10 cellular contexts compared by ENCODE assay signal in genomic region chr1:209755926-209756607, GRCh38. TPM values are rescaled to one million over a fixed set of nuclear protein-coding genes. Genes with fewer than 3 reads are reported as not detected.
A peak's percentile ranks its signal among the peaks of the same experiment; 100 is the strongest.
DNase-seq lines count a peak whose midpoint lies in the region; ATAC-seq and TF ChIP-seq lines count a peak whose summit lies in the region.
"Had no signal": no experiment of that assay in that cellular context is flagged by ENCODE, and none has a peak within 500 bp of the region (broad histone marks: within the 10 kb centered on the region; RNA-seq: fewer than 3 reads in every experiment).

A gene with protein sequence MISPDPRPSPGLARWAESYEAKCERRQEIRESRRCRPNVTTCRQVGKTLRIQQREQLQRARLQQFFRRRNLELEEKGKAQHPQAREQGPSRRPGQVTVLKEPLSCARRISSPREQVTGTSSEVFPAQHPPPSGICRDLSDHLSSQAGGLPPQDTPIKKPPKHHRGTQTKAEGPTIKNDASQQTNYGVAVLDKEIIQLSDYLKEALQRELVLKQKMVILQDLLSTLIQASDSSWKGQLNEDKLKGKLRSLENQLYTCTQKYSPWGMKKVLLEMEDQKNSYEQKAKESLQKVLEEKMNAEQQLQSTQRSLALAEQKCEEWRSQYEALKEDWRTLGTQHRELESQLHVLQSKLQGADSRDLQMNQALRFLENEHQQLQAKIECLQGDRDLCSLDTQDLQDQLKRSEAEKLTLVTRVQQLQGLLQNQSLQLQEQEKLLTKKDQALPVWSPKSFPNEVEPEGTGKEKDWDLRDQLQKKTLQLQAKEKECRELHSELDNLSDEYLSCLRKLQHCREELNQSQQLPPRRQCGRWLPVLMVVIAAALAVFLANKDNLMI (plus strand): TSS chr1:209756053. CDS start chr1:209760040, 3,987 bp downstream.

- intact Hi-C loops in transverse colon (cut with DNase I; ENCODE audit: low total_unique reads), result no loop called here

- DNase-seq in GM12864 (ENCODE audit: low read depth) (peak; percentile 93), NB4 (ENCODE audit: low read depth) (peak; percentile 95), activated T-cell treated with anti-CD3 and anti-CD28 coated beads for 48 hours (ENCODE audit: low read depth) (peak; percentile 67), medulla oblongata (ENCODE audit: extremely low spot score) (peak; percentile 77), transverse colon (peak; percentile 71), GOT3 (lab: John Stamatoyannopoulos, UW) (no peak), brain microvascular endothelial cell (no peak)

- in situ Hi-C loops in transverse colon (cut with MboI; ENCODE audit: low pct_ligation_motif_present in 1 of 4, low pct_unique_long_range_greater_than_20kb in 1 of 4, low sequenced_read_pairs in 3 of 4), result no loop called here
- in situ Hi-C loops in brain microvascular endothelial cell (cut with HindIII; ENCODE audit: low pct_ligation_motif_present, low sequenced_read_pairs), result no loop called here

- TF ChIP-seq POLR2A in NB4 (IDR thresholded peaks at IDR 0.05; ENCODE audit: extremely low read depth, insufficient read length), result peak; percentile 50
- TF ChIP-seq POLR2A in transverse colon (IDR thresholded peaks at IDR 0.05), result no peak

- H3K4me1 ChIP-seq in transverse colon, result peaks cover 0 to 6% (median 0%) of the 10 kb centered on the region in 4 donors

- 58 to 76% methylated on average over 5 to 10 of the region's 10 CpGs for WGBS in transverse colon (ENCODE audit: low coverage in 1 of 2), 2 donors

- H3K9me3 ChIP-seq in transverse colon, result no peaks in the 10 kb centered on the region

- ATAC-seq in GM21737 (IDR thresholded peaks at IDR 0.05; ENCODE audit: unreplicated experiment), result peak; percentile 76

- H3K27ac ChIP-seq in transverse colon, result peak within 1 kb of the TSS; percentile 54 to 72 (median 69)
- H3K27ac ChIP-seq in brain microvascular endothelial cell, result no peak within 1 kb of the TSS

- no peaks in the 10 kb centered on the region for H3K27me3 ChIP-seq in transverse colon
- no peaks in the 10 kb centered on the region for H3K27me3 ChIP-seq in brain microvascular endothelial cell (replicated peaks)

- TF ChIP-seq CTCF in GM12864 (IDR thresholded peaks at IDR 0.05; ENCODE audit: low read depth, low read length, missing control alignments) (no peak), NB4 (IDR thresholded peaks at IDR 0.05; ENCODE audit: low read depth, low read length) (no peak), transverse colon (IDR thresholded peaks at IDR 0.05) (no peak), brain microvascular endothelial cell (IDR thresholded peaks at IDR 0.05; ENCODE audit: low read depth, low read length, missing control alignments) (no peak)

- no peaks in the 10 kb centered on the region for H3K36me3 ChIP-seq in transverse colon
- H3K36me3 ChIP-seq in brain microvascular endothelial cell (replicated peaks), result no peaks in the 10 kb centered on the region

- no peak for TF ChIP-seq EP300 in transverse colon (IDR thresholded peaks at IDR 0.05; ENCODE audit: low read depth)

- H3K4me3 ChIP-seq in GM12864 (ENCODE audit: low read depth, low read length), result peak within 1 kb of the TSS; percentile 61
- H3K4me3 ChIP-seq in NB4 (ENCODE audit: low read depth, low read length), result peak within 1 kb of the TSS; percentile 80
- peak within 1 kb of the TSS in 3 of 4 donors; percentile 7 to 32 (median 10) for H3K4me3 ChIP-seq in transverse colon
- no peak within 1 kb of the TSS for H3K4me3 ChIP-seq in brain microvascular endothelial cell (ENCODE audit: low read depth, low read length)

RNA-seq across cellular contexts. Expression of the gene that starts here (rescaled TPM):
- 10 to 100 TPM in 2 of 4 donors, 1 to 10 TPM in 2; 2.3 to 17.6 (median 6.8) TPM for total RNA-seq in transverse colon
- total RNA-seq: fibroblast of villous mesenchyme, H1 had no signal

Comparison
In these comparisons a context has a peak if more than half of its experiments do, and no peak if none do; other contexts are left out.
1. DNase-seq: peak in GM12864 (single experiment), NB4 (single experiment), activated T-cell treated with anti-CD3 and anti-CD28 coated beads for 48 hours (single experiment), medulla oblongata (single experiment) and transverse colon (single experiment); none in GOT3 (single experiment) and brain microvascular endothelial cell (single experiment).